In genomic region chr15:58437531-58438105, GRCh38 we compare ENCODE assay signal across 22 cellular contexts. TPM values are rescaled to one million over a fixed set of nuclear protein-coding genes. Genes with fewer than 3 reads are reported as not detected.
"Had no signal": no experiment of that assay in that cellular context is flagged by ENCODE, and none has a peak within 500 bp of the region (broad histone marks: within the 10 kb centered on the region; RNA-seq: fewer than 3 reads in every experiment).

No MANE protein-coding gene starts in this region.

- H3K4me3 Mint-ChIP-seq: endodermal cell; immature natural killer cell; naive B cell; stimulated activated memory B cell treated with anti-CD40 and anti-IgM and Interleukin-4, amounts not matched to agents 10 μg/mL and 1 μg/mL and 100 μg/mL, for 72 hours; stimulated activated naive CD8-positive, alpha-beta T cell treated with anti-CD3 and anti-CD28 coated beads, Interleukin-15, Interleukin-2, amounts not matched to agents 100 ng/mL and 50 ng/mL, for 24 hours had no signal

- H3K4me1 Mint-ChIP-seq: naive B cell; stimulated activated memory B cell treated with anti-CD40 and anti-IgM and Interleukin-4, amounts not matched to agents 10 μg/mL and 1 μg/mL and 100 μg/mL, for 72 hours had no signal

- H3K27ac Mint-ChIP-seq: endodermal cell; stimulated activated memory B cell treated with anti-CD40 and anti-IgM and Interleukin-4, amounts not matched to agents 10 μg/mL and 1 μg/mL and 100 μg/mL, for 72 hours; stimulated activated naive CD8-positive, alpha-beta T cell treated with anti-CD3 and anti-CD28 coated beads, Interleukin-15, Interleukin-2, amounts not matched to agents 100 ng/mL and 50 ng/mL, for 24 hours had no signal

- H3K9me3 Mint-ChIP-seq: endodermal cell; immature natural killer cell; naive B cell; stimulated activated memory B cell treated with anti-CD40 and anti-IgM and Interleukin-4, amounts not matched to agents 10 μg/mL and 1 μg/mL and 100 μg/mL, for 72 hours; stimulated activated naive CD8-positive, alpha-beta T cell treated with anti-CD3 and anti-CD28 coated beads, Interleukin-15, Interleukin-2, amounts not matched to agents 100 ng/mL and 50 ng/mL, for 24 hours had no signal

- H3K27ac ChIP-seq: coronary artery, foreskin keratinocyte, ovary, tibial artery had no signal

- H3K27me3 ChIP-seq: foreskin keratinocyte, ovary, right atrium auricular region, tibial artery had no signal

- H3K36me3 ChIP-seq: ovary, right atrium auricular region, tibial artery had no signal

- H3K4me3 ChIP-seq: coronary artery, ovary, right atrium auricular region, tibial artery had no signal

- H3K27me3 Mint-ChIP-seq: naive B cell; stimulated activated naive CD8-positive, alpha-beta T cell treated with anti-CD3 and anti-CD28 coated beads, Interleukin-15, Interleukin-2, amounts not matched to agents 100 ng/mL and 50 ng/mL, for 24 hours had no signal

- DNase-seq: caudate nucleus; effector CD4-positive, alpha-beta T cell; erythroblast; foreskin keratinocyte; immature natural killer cell; kidney; left colon; mammary epithelial cell; midbrain; naive B cell; ovary; stimulated activated CD4-positive, alpha-beta T cell treated with anti-CD3 and anti-CD28 coated beads, Interleukin-4, amount 100 ng/mL, for 24 hours; tibial artery had no signal

- H3K36me3 Mint-ChIP-seq: naive B cell; stimulated activated memory B cell treated with anti-CD40 and anti-IgM and Interleukin-4, amounts not matched to agents 10 μg/mL and 1 μg/mL and 100 μg/mL, for 72 hours had no signal

- H3K9me3 ChIP-seq: ovary, right atrium auricular region, tibial artery had no signal

- ATAC-seq: foreskin keratinocyte; left colon; stimulated activated memory B cell treated with anti-CD40 and anti-IgM and Interleukin-4, amounts not matched to agents 10 μg/mL and 1 μg/mL and 100 μg/mL, for 72 hours had no signal

RNA-seq across cellular contexts. Expression of gene LIPC, which starts 5.8 kb away (rescaled TPM):
- total RNA-seq: cerebellum, endodermal cell, endothelial cell of umbilical vein, foreskin keratinocyte, mammary epithelial cell, temporal lobe had no signal
- polyA plus RNA-seq: endothelial cell of umbilical vein, foreskin keratinocyte, mammary epithelial cell, neural cell had no signal
